20 cellular contexts compared by ENCODE assay signal in genomic region chr3:109382573-109382972, GRCh38.
DNase-seq lines count a peak whose midpoint lies in the region; ATAC-seq and TF ChIP-seq lines count a peak whose summit lies in the region.
"Had no signal": no experiment of that assay in that cellular context is flagged by ENCODE, and none has a peak within 500 bp of the region (broad histone marks: within the 10 kb centered on the region; RNA-seq: fewer than 3 reads in every experiment).

No MANE protein-coding gene starts in this region.

- ATAC-seq in GM19395 (IDR thresholded peaks at IDR 0.05; ENCODE audit: unreplicated experiment): peak; percentile 61
- ATAC-seq in HG02763 (IDR thresholded peaks at IDR 0.05; ENCODE audit: unreplicated experiment): no peak
- ATAC-seq: A549 had no signal

- H2AFZ ChIP-seq in OCI-LY3 (ENCODE audit: low read depth, low read length): peak overlapping the region; percentile 75

- H3K9ac ChIP-seq in OCI-LY3 (ENCODE audit: low read length): no peak overlapping the region
- H3K9ac ChIP-seq: BLaER1 had no signal

- H4K20me1 ChIP-seq in OCI-LY3 (ENCODE audit: insufficient read depth, low read length): no peaks in the 10 kb centered on the region
- H4K20me1 ChIP-seq: BLaER1 had no signal

- no peaks in the 10 kb centered on the region for H3K9me3 ChIP-seq in OCI-LY3 (ENCODE audit: insufficient read depth, low read length)
- H3K9me3 ChIP-seq: A549, BLaER1, MG63 had no signal

- no peaks in the 10 kb centered on the region for H3K27me3 ChIP-seq in OCI-LY3 (ENCODE audit: low read depth, low read length)
- H3K27me3 ChIP-seq: BLaER1, MG63 had no signal

- H3K79me2 ChIP-seq in OCI-LY3 (ENCODE audit: low read length): no peaks in the 10 kb centered on the region

- no peaks in the 10 kb centered on the region for H3K36me3 ChIP-seq in OCI-LY3 (replicated peaks; ENCODE audit: low read depth, low read length)
- H3K36me3 ChIP-seq: BLaER1, MG63 had no signal

- DNase-seq in HuH-7 (ENCODE audit: low spot score) (peak; percentile 20), left kidney (ENCODE audit: low read depth, low spot score) (peak; percentile 49), epidermal melanocyte (ENCODE audit: insufficient read length, low spot score) (no peak), hippocampal formation (lab: John Stamatoyannopoulos, UW) (no peak)
- DNase-seq: Calu3; CD4-positive, alpha-beta memory T cell; H9; Karpas-422; MG63; NCI-H1092 treated with DMSO at 0.1 percent for 48 hours; NCI-H2081 treated with DMSO at 0.1 percent for 48 hours; NCI-H524; OCI-M1; SHP77 had no signal

- no peaks in the 10 kb centered on the region for H3K4me1 ChIP-seq in OCI-LY3 (ENCODE audit: low read length)

- peak overlapping the region; percentile 36 for H3K4me2 ChIP-seq in OCI-LY3 (ENCODE audit: low read length)
- H3K4me2 ChIP-seq: A549, BLaER1 had no signal

- H3K4me3 ChIP-seq in OCI-LY3 (ENCODE audit: low read length): peak overlapping the region; percentile 30
- H3K4me3 ChIP-seq: A549, BLaER1, MG63, SK-N-MC had no signal

- no peak overlapping the region for H3K27ac ChIP-seq in OCI-LY3 (ENCODE audit: low read length)
- H3K27ac ChIP-seq: A549, BLaER1, SK-N-MC had no signal

- TF ChIP-seq CTCF in OCI-LY3 (IDR thresholded peaks at IDR 0.05; ENCODE audit: low read depth, low read length): no peak

Comparison
In these comparisons a context has a peak if more than half of its experiments do, and no peak if none do; other contexts are left out.
1. DNase-seq: peak in HuH-7 (single experiment) and left kidney (single experiment); none in epidermal melanocyte (single experiment) and hippocampal formation (0 of 2).